Comparison of ENCODE assay signal across 19 cellular contexts in the genomic region with DNA sequence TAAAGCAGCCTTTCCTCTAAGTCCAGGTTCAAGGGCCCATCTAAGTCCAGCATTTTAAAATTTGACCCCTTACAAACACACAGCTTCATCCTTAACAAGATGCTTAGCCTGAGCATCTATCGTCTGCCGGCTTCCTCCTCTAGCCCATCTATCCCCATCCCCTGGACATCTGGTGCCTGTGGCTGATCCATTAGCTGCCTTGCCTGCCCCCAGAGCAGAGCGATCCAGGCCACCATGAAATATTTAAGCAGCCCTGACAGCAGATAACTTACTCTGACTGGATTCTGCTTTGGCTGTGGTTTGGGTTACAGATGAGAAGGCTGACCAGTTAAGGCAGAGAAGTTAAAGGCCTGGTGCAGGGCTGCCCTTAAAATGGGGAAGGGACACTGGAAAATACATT. TPM values are rescaled to one million over a fixed set of nuclear protein-coding genes. Genes with fewer than 3 reads are reported as not detected.
DNase-seq lines count a peak whose midpoint lies in the region; ATAC-seq and TF ChIP-seq lines count a peak whose summit lies in the region.
"Had no signal": no experiment of that assay in that cellular context is flagged by ENCODE, and none has a peak within 500 bp of the region (broad histone marks: within the 10 kb centered on the region; RNA-seq: fewer than 3 reads in every experiment).

No MANE protein-coding gene starts in this region.

- 75% methylated on average over 3 of the region's 3 CpGs for WGBS in SK-N-SH (ENCODE audit: low lambda C conversion rate)

- no peaks in the 10 kb centered on the region for H4K20me1 ChIP-seq in SK-N-SH (ENCODE audit: insufficient read depth)
- H4K20me1 ChIP-seq: BLaER1 had no signal

- H3K36me3 ChIP-seq in SK-N-SH (replicated peaks in 1 of 2; ENCODE audit: control insufficient read depth in 1 of 2, insufficient read depth in 2 of 2, low read length in 1 of 2) (no peaks in the 10 kb centered on the region), WERI-Rb-1 (no peaks in the 10 kb centered on the region)
- H3K36me3 ChIP-seq: BLaER1 had no signal

- H3K79me2 ChIP-seq in SK-N-SH (ENCODE audit: insufficient read depth) = no peaks in the 10 kb centered on the region

- H3K9me2 ChIP-seq in SK-N-SH = no peaks in the 10 kb centered on the region

- H3K4me3 ChIP-seq in SK-N-SH (ENCODE audit: low read depth in 2 of 2, low read length in 1 of 2) (no peak overlapping the region), WERI-Rb-1 (ENCODE audit: low read depth, low read length) (no peak overlapping the region)
- H3K4me3 ChIP-seq: A549, BLaER1 had no signal

- TF ChIP-seq CTCF in SK-N-SH (IDR thresholded peaks at IDR 0.05) (no peak), WERI-Rb-1 (IDR thresholded peaks at IDR 0.05; ENCODE audit: low read depth, low read length) (no peak), nephron progenitor cell (IDR thresholded peaks at IDR 0.05) (no peak)

- H3F3A ChIP-seq in SK-N-SH (replicated peaks; ENCODE audit: insufficient read depth) = no peaks in the 10 kb centered on the region

- no peaks in the 10 kb centered on the region for H3K36me3 Mint-ChIP-seq in nephron progenitor cell (ENCODE audit: low read depth)
- H3K36me3 Mint-ChIP-seq: CD14-positive monocyte; CD4-positive, alpha-beta memory T cell had no signal

- no peak for TF ChIP-seq RAD21 in SK-N-SH (IDR thresholded peaks at IDR 0.05; ENCODE audit: low read length)

- no peak overlapping the region for H3K4me3 Mint-ChIP-seq in nephron progenitor cell
- H3K4me3 Mint-ChIP-seq: CD14-positive monocyte; CD4-positive, alpha-beta memory T cell had no signal

- H3K4me1 Mint-ChIP-seq in nephron progenitor cell = peaks cover 58% of the 10 kb centered on the region

- H3K9me3 ChIP-seq in SK-N-SH (no peaks in the 10 kb centered on the region), WERI-Rb-1 (ENCODE audit: severe bottlenecking) (no peaks in the 10 kb centered on the region)
- H3K9me3 ChIP-seq: A549, BLaER1 had no signal

- H3K27ac Mint-ChIP-seq in nephron progenitor cell = peak overlapping the region; percentile 70

- no peak for TF ChIP-seq EP300 in SK-N-SH (IDR thresholded peaks at IDR 0.05; ENCODE audit: borderline replicate concordance in 1 of 2, low read depth in 1 of 2, low read length in 1 of 2)

- H3K27ac ChIP-seq in SK-N-SH (ENCODE audit: low read depth in 2 of 2, low read length in 1 of 2) = no peak overlapping the region
- H3K27ac ChIP-seq in WERI-Rb-1 = no peak overlapping the region
- H3K27ac ChIP-seq: 22Rv1, BLaER1, HL-60 had no signal

- no peak overlapping the region for H3K4me2 ChIP-seq in SK-N-SH
- H3K4me2 ChIP-seq: A549, BLaER1 had no signal

- no peaks in the 10 kb centered on the region for H3K27me3 Mint-ChIP-seq in nephron progenitor cell (ENCODE audit: low read depth, poor library complexity)

- H3K27me3 ChIP-seq in SK-N-SH (ENCODE audit: insufficient read depth) (no peaks in the 10 kb centered on the region), WERI-Rb-1 (ENCODE audit: insufficient read depth, low read depth, severe bottlenecking) (no peaks in the 10 kb centered on the region)
- H3K27me3 ChIP-seq: BLaER1 had no signal

- POLR2A ChIA-PET in SK-N-SH (lab: Yijun Ruan, JAX) = no interaction called here

- H2AFZ ChIP-seq in SK-N-SH (ENCODE audit: low read depth) = no peak overlapping the region

- no peak for ATAC-seq in SK-N-SH treated with all-trans-retinoic acid at 6 μM for 48 hours
- ATAC-seq in HG02798 (IDR thresholded peaks at IDR 0.05; ENCODE audit: poor library complexity, unreplicated experiment) = no peak
- ATAC-seq: A549 had no signal

- no peaks in the 10 kb centered on the region for H3K9me3 Mint-ChIP-seq in nephron progenitor cell

- DNase-seq in SK-N-SH = peak; percentile 63
- DNase-seq in WERI-Rb-1 = peak; percentile 90
- DNase-seq in nephron progenitor cell = peak; percentile 14
- no peak for DNase-seq in DMS53 treated with DMSO at 0.1 percent for 48 hours (lab: John Stamatoyannopoulos, UW; ENCODE audit: unreplicated experiment)
- no peak for DNase-seq in KG1 (lab: John Stamatoyannopoulos, UW)
- DNase-seq: AML-193; CD4-positive, alpha-beta memory T cell; DMS153; DMS79 treated with DMSO at 0.1 percent for 48 hours; GF-D8; GOT3; H7 had no signal

- H3K4me1 ChIP-seq in SK-N-SH (ENCODE audit: control insufficient read depth in 1 of 2, insufficient read depth in 2 of 2, low read depth in 1 of 2, low read length in 1 of 2) = peaks cover 0 to 9% of the 10 kb centered on the region in 2 experiments; a peak in 1 of 4 replicates

- CTCF ChIA-PET in SK-N-SH (lab: Yijun Ruan, JAX) = no interaction called here

- no peak overlapping the region for H3K9ac ChIP-seq in SK-N-SH
- H3K9ac ChIP-seq: BLaER1 had no signal

TF ChIP-seq in SK-N-SH, 30 proteins besides CTCF, POLR2A, EP300 and RAD21 (continues in another document):
- no peak for TF ChIP-seq YY1 (IDR thresholded peaks at IDR 0.05; ENCODE audit: low read depth)
- no peak for TF ChIP-seq MEF2A (IDR thresholded peaks at IDR 0.05; ENCODE audit: borderline replicate concordance, low read depth)
- TF ChIP-seq JUND (IDR thresholded peaks at IDR 0.05) = no peak
- no peak for TF ChIP-seq CHD2 (IDR thresholded peaks at IDR 0.05; ENCODE audit: low read length, partially characterized antibody)
- no peak for TF ChIP-seq MXI1 (IDR thresholded peaks at IDR 0.05; ENCODE audit: low read depth, low read length)
- TF ChIP-seq, protein P1, sequence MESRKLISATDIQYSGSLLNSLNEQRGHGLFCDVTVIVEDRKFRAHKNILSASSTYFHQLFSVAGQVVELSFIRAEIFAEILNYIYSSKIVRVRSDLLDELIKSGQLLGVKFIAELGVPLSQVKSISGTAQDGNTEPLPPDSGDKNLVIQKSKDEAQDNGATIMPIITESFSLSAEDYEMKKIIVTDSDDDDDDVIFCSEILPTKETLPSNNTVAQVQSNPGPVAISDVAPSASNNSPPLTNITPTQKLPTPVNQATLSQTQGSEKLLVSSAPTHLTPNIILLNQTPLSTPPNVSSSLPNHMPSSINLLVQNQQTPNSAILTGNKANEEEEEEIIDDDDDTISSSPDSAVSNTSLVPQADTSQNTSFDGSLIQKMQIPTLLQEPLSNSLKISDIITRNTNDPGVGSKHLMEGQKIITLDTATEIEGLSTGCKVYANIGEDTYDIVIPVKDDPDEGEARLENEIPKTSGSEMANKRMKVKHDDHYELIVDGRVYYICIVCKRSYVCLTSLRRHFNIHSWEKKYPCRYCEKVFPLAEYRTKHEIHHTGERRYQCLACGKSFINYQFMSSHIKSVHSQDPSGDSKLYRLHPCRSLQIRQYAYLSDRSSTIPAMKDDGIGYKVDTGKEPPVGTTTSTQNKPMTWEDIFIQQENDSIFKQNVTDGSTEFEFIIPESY (IDR thresholded peaks at IDR 0.05; ENCODE audit: borderline replicate concordance, low read depth) = no peak
- no peak for TF ChIP-seq SMC3 (IDR thresholded peaks at IDR 0.05; ENCODE audit: low read depth, low read length)
- no peak for TF ChIP-seq EZH2phosphoT487 (IDR thresholded peaks at IDR 0.05; ENCODE audit: borderline replicate concordance, low read depth)
- TF ChIP-seq FOXJ3 (CRISPR knock-in tag; IDR thresholded peaks at IDR 0.05) = no peak
- TF ChIP-seq FOSL2 (IDR thresholded peaks at IDR 0.05; ENCODE audit: borderline replicate concordance, low read depth) = no peak

TF ChIP-seq in SK-N-SH treated with all-trans-retinoic acid at 6 μM for 48 hours, 23 proteins besides CTCF, POLR2A, EP300 and RAD21:
- no peak for TF ChIP-seq TOX (CRISPR knock-in tag; IDR thresholded peaks at IDR 0.05; ENCODE audit: borderline replicate concordance)

RNA-seq across cellular contexts. Expression of a gene that starts 30.9 kb away (rescaled TPM):
- 6.8 and 9.4 TPM in 2 replicates for polyA plus RNA-seq in SK-N-SH (2012; rRNA removed)
- polyA plus RNA-seq in SK-N-SH (2012; cell fraction: cytosol; rRNA removed) = 6.7 and 7.2 TPM in 2 replicates
- polyA plus RNA-seq in SK-N-SH (2012; cell fraction: nucleus; rRNA removed) = 6.8 and 11.4 TPM in 2 replicates

Comparison
In these comparisons a context has a peak if more than half of its experiments do, and no peak if none do; other contexts are left out.
1. DNase-seq: peak in SK-N-SH (single experiment), WERI-Rb-1 (single experiment) and nephron progenitor cell (single experiment); none in DMS53 treated with DMSO at 0.1 percent for 48 hours (single experiment) and KG1 (single experiment).